ENCODE assay signal across 8 cellular contexts in the genomic region with DNA sequence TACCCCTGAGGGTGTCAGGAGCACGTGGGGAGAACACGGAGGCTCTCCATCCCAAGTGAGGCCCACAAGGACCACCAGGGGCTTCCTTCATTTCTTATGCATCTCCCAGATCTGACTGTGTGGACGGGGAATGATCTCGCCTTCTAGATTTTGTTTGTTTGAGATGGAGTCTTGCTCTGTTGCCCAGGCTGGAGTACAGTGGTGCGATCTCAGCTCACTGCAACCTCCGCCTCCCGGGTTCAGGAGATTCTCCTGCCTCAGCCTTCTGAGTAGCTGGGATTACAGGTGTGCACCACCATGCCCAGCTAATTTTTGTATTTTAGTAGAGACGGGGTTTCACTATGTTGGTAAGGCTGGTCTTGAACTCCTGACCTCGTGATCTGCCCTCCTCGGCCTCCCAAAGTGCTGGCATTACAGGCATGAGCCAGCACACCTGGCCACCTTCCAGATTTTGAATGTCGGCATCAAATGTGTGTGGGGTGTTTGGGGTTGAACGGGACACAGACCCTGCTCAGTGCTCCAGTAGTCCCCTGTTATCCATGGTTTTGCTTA. TPM values are rescaled to one million over a fixed set of nuclear protein-coding genes. Genes with fewer than 3 reads are reported as not detected.
DNase-seq lines count a peak whose midpoint lies in the region; ATAC-seq, FAIRE-seq and TF ChIP-seq lines count a peak whose summit lies in the region.
"Not testable (repeated sequence)": the region's sequence is repeated elsewhere in the genome, so short reads cannot be mapped to it uniquely, and the experiment has no call there.
"Had no signal": no experiment of that assay in that cellular context is flagged by ENCODE, and none has a peak within 500 bp of the region (broad histone marks: within the 10 kb centered on the region; RNA-seq: fewer than 3 reads in every experiment).

No MANE protein-coding gene starts in this region.

- CTCF ChIA-PET in H1 (lab: Charles Lee; ENCODE audit: partially characterized antibody) = interaction anchor here (1.3 to 11.3 kb wide), 4 partner anchors 7 to 23 kb away, joined by 4 to 157 read pairs (median 10); a partner anchor contains a TSS

- H2BK120ac ChIP-seq in H9 (ENCODE audit: low read depth, low read length, poor library complexity, severe bottlenecking); H1 (replicated peaks; ENCODE audit: low read depth, low read length): not testable (repeated sequence)

- H3K79me2 ChIP-seq in H9 (ENCODE audit: insufficient read depth, low read length); H1 (ENCODE audit: control insufficient read depth in 1 of 2, insufficient read depth in 2 of 2, low read length in 2 of 2): not testable (repeated sequence)

- TF ChIP-seq CTCF in H9 (conservative IDR thresholded peaks at IDR 0.05); H1 (IDR thresholded peaks at IDR 0.05; ENCODE audit: control extremely low read depth in 1 of 3, insufficient read depth in 1 of 3, low read depth in 1 of 3, low read length in 3 of 3); left ventricle myocardium inferior (IDR thresholded peaks at IDR 0.05; ENCODE audit: borderline replicate concordance); gastrocnemius medialis (IDR thresholded peaks at IDR 0.05 in 4 of 5, conservative IDR thresholded peaks at IDR 0.05 in 1 of 5): not testable (repeated sequence)

- not testable (repeated sequence) for H3K4me3 Mint-ChIP-seq in H9

- H3K4me3 ChIP-seq in H1 (ENCODE audit: extremely low read depth in 1 of 4, insufficient read depth in 2 of 4, low read depth in 3 of 4, low read length in 4 of 4); muscle layer of colon (ENCODE audit: low read depth in 1 of 2, low read length in 2 of 2); gastrocnemius medialis: not testable (repeated sequence)
- peak overlapping the region; percentile 48 for H3K4me3 ChIP-seq in left ventricle myocardium inferior

- not testable (repeated sequence) for DNase-seq in H9; H1 (ENCODE audit: low read depth in 1 of 2, low spot score in 2 of 2); left ventricle myocardium inferior; gastrocnemius medialis

- not testable (repeated sequence) for H3K23ac ChIP-seq in H9 (ENCODE audit: insufficient read length, low read depth, low read length); H1 (ENCODE audit: insufficient read length)

- intact Hi-C loops in left ventricle myocardium inferior (cut with micrococcal nuclease); gastrocnemius medialis (cut with DNase I; ENCODE audit: low total_unique reads): not testable (repeated sequence)

- peak overlapping the region in 2 of 3 experiments; percentile 35 to 70; a peak in 1 of 7 replicates for H3K27ac Mint-ChIP-seq in H9

- peaks cover 15 to 27% of the 10 kb centered on the region in 2 experiments for H3K4me1 Mint-ChIP-seq in H9

- not testable (repeated sequence) for H4K91ac ChIP-seq in H9 (ENCODE audit: insufficient read length, low read depth, low read length); H1 (replicated peaks; ENCODE audit: insufficient read length, low read length)

- H4K8ac ChIP-seq in H9 (replicated peaks; ENCODE audit: insufficient read length, low read depth, low read length); H1 (ENCODE audit: extremely low read depth, insufficient read depth, low read length): not testable (repeated sequence)

- not testable (repeated sequence) for H3K36me3 ChIP-seq in H1 (ENCODE audit: control insufficient read depth in 2 of 4, insufficient read depth in 4 of 4, low read length in 3 of 4); left ventricle myocardium inferior; muscle layer of colon (ENCODE audit: insufficient read depth, low read length); gastrocnemius medialis

- H2BK12ac ChIP-seq in H9 (ENCODE audit: insufficient read length, low read depth, low read length) = not testable (repeated sequence)
- H2BK12ac ChIP-seq in H1 (ENCODE audit: low read depth, low read length) = 0 out of 2 replicates have a peak overlapping the region, but pooled peaks have one; percentile 35

- not testable (repeated sequence) for H2BK20ac ChIP-seq in H9 (ENCODE audit: low read depth, low read length, poor library complexity, severe bottlenecking); H1 (ENCODE audit: low read length)

- TF ChIP-seq RAD21 in H1 (IDR thresholded peaks at IDR 0.05 in 1 of 2, conservative IDR thresholded peaks at IDR 0.05 in 1 of 2; ENCODE audit: low read depth in 2 of 2, low read length in 2 of 2) = not testable (repeated sequence)

- H2BK15ac ChIP-seq in H9 (ENCODE audit: low read depth, low read length); H1 (ENCODE audit: low read length): not testable (repeated sequence)

- H3T11ph ChIP-seq in H9 (ENCODE audit: low read length) = not testable (repeated sequence)

- H3K27me3 ChIP-seq in H9 (ENCODE audit: insufficient read depth, low read length); H1 (replicated peaks in 1 of 4; ENCODE audit: control insufficient read depth in 3 of 4, extremely low read depth in 1 of 4, insufficient read depth in 3 of 4, low read length in 3 of 4); left ventricle myocardium inferior (ENCODE audit: low read depth); muscle layer of colon (ENCODE audit: control insufficient read depth in 1 of 2, insufficient read depth in 2 of 2, low read length in 2 of 2); gastrocnemius medialis: not testable (repeated sequence)

- not testable (repeated sequence) for H2BK5ac ChIP-seq in H9 (ENCODE audit: insufficient read length, low read length); H1 (ENCODE audit: low read depth, low read length)

- not testable (repeated sequence) for H3K4ac ChIP-seq in H9 (ENCODE audit: low read depth, low read length); H1 (replicated peaks; ENCODE audit: insufficient read length, low read depth, low read length)

- not testable (repeated sequence) for H3K36me3 Mint-ChIP-seq in H9 (ENCODE audit: insufficient read depth in 1 of 3, low read depth in 3 of 3)

- in situ Hi-C loops in gastrocnemius medialis (cut with MboI; ENCODE audit: low sequenced_read_pairs in 4 of 4) = not testable (repeated sequence)

- H3K27ac ChIP-seq in H9 (ENCODE audit: insufficient read length, low read depth, low read length); H1 (ENCODE audit: low read depth, low read length): not testable (repeated sequence)
- H3K27ac ChIP-seq in angular gyrus (ENCODE audit: low read depth, low read length) (peak overlapping the region; percentile 93), left ventricle myocardium inferior (replicated peaks) (peak overlapping the region; percentile 90), muscle layer of colon (ENCODE audit: low read depth, low read length) (peak overlapping the region; percentile 78), gastrocnemius medialis (peak overlapping the region; percentile 68 to 77 (median 72)), temporal lobe (ENCODE audit: low read depth, low read length) (peak overlapping the region; percentile 99)

- H4K20me1 ChIP-seq in H9 (ENCODE audit: control insufficient read depth, insufficient read depth, insufficient read length); H1 (replicated peaks in 1 of 2; ENCODE audit: control insufficient read depth in 1 of 2, insufficient read depth in 2 of 2, low read length in 2 of 2): not testable (repeated sequence)

- not testable (repeated sequence) for H3K56ac ChIP-seq in H9 (ENCODE audit: insufficient read length, low read depth, low read length); H1 (replicated peaks; ENCODE audit: insufficient read length, low read depth, low read length)

- not testable (repeated sequence) for H3K27me3 Mint-ChIP-seq in H9 (ENCODE audit: low read depth)

- ATAC-seq in gastrocnemius medialis = not testable (repeated sequence)

- H3K9ac ChIP-seq in H9 (ENCODE audit: extremely low read depth, insufficient read length, low read length); H1 (replicated peaks in 1 of 4; ENCODE audit: extremely low read depth in 1 of 4, low read depth in 3 of 4, low read length in 3 of 4); muscle layer of colon (ENCODE audit: low read length): not testable (repeated sequence)

- no CpG with 5 or more reads among the region's 12 CpGs for whole genome bisulfite sequencing in H9 (ENCODE audit: extremely low coverage, insufficient read length, low lambda C conversion rate)
- WGBS in H1 (ENCODE audit: extremely low coverage in 1 of 2, insufficient coverage in 1 of 2, insufficient read length in 1 of 2, insufficient replicate concordance in 2 of 2, low coverage in 1 of 2, low lambda C conversion rate in 2 of 2, missing lambda C conversion rate in 1 of 2), 2 experiments = 92% methylated on average over 12 of the region's 12 CpGs; no CpG with 5 or more reads in 1 of the 2 experiments

- not testable (repeated sequence) for H3K9me3 ChIP-seq in H9 (ENCODE audit: control insufficient read depth, low read depth, low read length); H1 (ENCODE audit: insufficient read depth in 2 of 2, low read depth in 1 of 2, low read length in 1 of 2); left ventricle myocardium inferior (replicated peaks); muscle layer of colon (ENCODE audit: low read length); gastrocnemius medialis

- not testable (repeated sequence) for H3K4me2 ChIP-seq in H9 (ENCODE audit: insufficient read depth, insufficient read length, low read length); H1 (ENCODE audit: insufficient read depth in 1 of 2, low read depth in 2 of 2, low read length in 2 of 2)

- H3K9me3 Mint-ChIP-seq in H9 = not testable (repeated sequence)

- not testable (repeated sequence) for H3K18ac ChIP-seq in H9 (ENCODE audit: insufficient read length, low read depth, low read length); H1 (ENCODE audit: extremely low read depth, low read length)

- not testable (repeated sequence) for TF ChIP-seq EP300 in H1 (IDR thresholded peaks at IDR 0.05; ENCODE audit: borderline replicate concordance in 1 of 2, low read depth in 2 of 2, low read length in 2 of 2)

- FAIRE-seq in H1 (lab: Jason Lieb, UNC) = not testable (repeated sequence)

- not testable (repeated sequence) for H2AFZ ChIP-seq in H9 (ENCODE audit: low read length); H1 (ENCODE audit: low read length)

- H3K14ac ChIP-seq in H9 (ENCODE audit: insufficient read depth, low read length); H1 (ENCODE audit: insufficient read length): not testable (repeated sequence)

- not testable (repeated sequence) for TF ChIP-seq POLR2A in H1 (IDR thresholded peaks at IDR 0.05; ENCODE audit: control extremely low read depth in 1 of 2, low read depth in 2 of 2, low read length in 2 of 2); gastrocnemius medialis (IDR thresholded peaks at IDR 0.05)

- H3K4me1 ChIP-seq in H9 (ENCODE audit: insufficient read depth, low read length); H1 (replicated peaks in 1 of 4; ENCODE audit: control insufficient read depth in 3 of 4, insufficient read depth in 4 of 4, low read length in 3 of 4): not testable (repeated sequence)
- H3K4me1 ChIP-seq in left ventricle myocardium inferior (peaks cover 74% of the 10 kb centered on the region), muscle layer of colon (ENCODE audit: insufficient read depth, low read length) (peaks cover 38% of the 10 kb centered on the region), gastrocnemius medialis (peaks cover 23 to 31% of the 10 kb centered on the region in 2 donors)

- not testable (repeated sequence) for H3K79me1 ChIP-seq in H9 (ENCODE audit: insufficient read depth, low read depth, low read length, poor library complexity, severe bottlenecking); H1 (ENCODE audit: low read depth, low read length)

- not testable (repeated sequence) for H2AK5ac ChIP-seq in H9 (ENCODE audit: insufficient read length, low read length); H1 (ENCODE audit: low read depth, low read length)

- POLR2A ChIA-PET in H1 (lab: Charles Lee; ENCODE audit: partially characterized antibody) = interaction anchor here (0.8 to 1.7 kb wide), 4 partner anchors 10 to 100 kb away, joined by 3 to 5 read pairs (median 3); no protein-coding TSS in a partner anchor

- not testable (repeated sequence) for H4K5ac ChIP-seq in H9 (ENCODE audit: insufficient read length, low read depth, low read length); H1 (ENCODE audit: insufficient read length, low read depth, low read length)

- H3K23me2 ChIP-seq in H9 (ENCODE audit: insufficient read length, low read depth, low read length, poor library complexity, severe bottlenecking); H1 (ENCODE audit: low read depth, low read length): not testable (repeated sequence)

RNA-seq across cellular contexts. Expression of a gene that starts 9.6 kb away (rescaled TPM):
- total RNA-seq in H9 (2021) = 5.5 and 6.9 TPM in 2 replicates
- 5.1 and 6.4 TPM in 2 replicates for total RNA-seq in H1 (2021; fragmentation: NEBNext Ultra II Directional; extraction: Animal tissue kit (Norgen Biotek cat#: 25700))
- 6.3 and 11.6 TPM in 2 replicates for polyA plus RNA-seq in H1 (2011; rRNA removed)
- 6.2 TPM for polyA plus RNA-seq in H1 (2011; cell fraction: cytosol; rRNA removed)
- polyA plus RNA-seq in H1 (2011; cell fraction: nucleus; rRNA removed) = 12.1 TPM
- 5.0 to 8.3 TPM (median 5.5 TPM) in 4 replicates for polyA plus RNA-seq in H1 (2012, experiment 1 of 2)
- polyA plus RNA-seq in H1 (2012, experiment 2 of 2) = 5.4 TPM
- polyA plus RNA-seq in H1 (2013, experiment 1 of 2) = 5.7 TPM
- polyA plus RNA-seq in H1 (2013, experiment 2 of 2) = 6.1 TPM
- polyA minus RNA-seq in H1 (2011; rRNA and poly(A)+ RNA removed) = 2.6 and 3.7 TPM in 2 replicates
- 5.0 TPM for polyA minus RNA-seq in H1 (2011; cell fraction: cytosol; rRNA and poly(A)+ RNA removed)
- polyA minus RNA-seq in H1 (2011; cell fraction: nucleus; rRNA and poly(A)+ RNA removed) = 6.2 TPM
- total RNA-seq in left ventricle myocardium inferior = 27.5 TPM
- total RNA-seq in gastrocnemius medialis = 10 to 100 TPM in 3 of 4 donors, 1 to 10 TPM in 1; 9.5 to 18.4 (median 15.5) TPM
- total RNA-seq in temporal lobe = 11.1 TPM
- polyA plus RNA-seq: CD14-positive monocyte had no signal

RNA-seq across cellular contexts. Expression of a gene that starts 13.7 kb away (rescaled TPM):
- total RNA-seq in H9 (2021) = 59.2 and 63.2 TPM in 2 replicates
- 61.8 and 71.2 TPM in 2 replicates for total RNA-seq in H1 (2021; fragmentation: NEBNext Ultra II Directional; extraction: Animal tissue kit (Norgen Biotek cat#: 25700))
- polyA plus RNA-seq in H1 (2011; rRNA removed) = 48.2 and 72.0 TPM in 2 replicates
- 19.9 TPM for polyA plus RNA-seq in H1 (2011; cell fraction: cytosol; rRNA removed)
- 66.9 TPM for polyA plus RNA-seq in H1 (2011; cell fraction: nucleus; rRNA removed)
- polyA plus RNA-seq in H1 (2012, experiment 1 of 2) = 66.8 to 74.2 TPM (median 69.2 TPM) in 4 replicates
- 67.1 TPM for polyA plus RNA-seq in H1 (2012, experiment 2 of 2)
- polyA plus RNA-seq in H1 (2013, experiment 1 of 2) = 61.6 TPM
- polyA plus RNA-seq in H1 (2013, experiment 2 of 2) = 60.1 TPM
- 29.7 and 44.3 TPM in 2 replicates for polyA minus RNA-seq in H1 (2011; rRNA and poly(A)+ RNA removed)
- 31.1 TPM for polyA minus RNA-seq in H1 (2011; cell fraction: cytosol; rRNA and poly(A)+ RNA removed)
- polyA minus RNA-seq in H1 (2011; cell fraction: nucleus; rRNA and poly(A)+ RNA removed) = 30.8 TPM
- total RNA-seq in left ventricle myocardium inferior = 144 TPM
- total RNA-seq in gastrocnemius medialis = 100 to 1,000 TPM; 129 to 259 (median 148) TPM
- 38.1 TPM for total RNA-seq in temporal lobe

RNA-seq across cellular contexts. Expression of a gene that starts 24.6 kb away (rescaled TPM):
- total RNA-seq in H9 (2021) (6.3 and 6.8 TPM in 2 replicates), left ventricle myocardium inferior (13.3 TPM), gastrocnemius medialis (1 to 10 TPM; 1.3 to 9.4 (median 4.6) TPM), temporal lobe (1.2 TPM)
- 7.5 and 8.4 TPM in 2 replicates for total RNA-seq in H1 (2021; fragmentation: NEBNext Ultra II Directional; extraction: Animal tissue kit (Norgen Biotek cat#: 25700))
- polyA plus RNA-seq in H1 (2011; rRNA removed) = 3.6 and 5.2 TPM in 2 replicates
- polyA plus RNA-seq in H1 (2011; cell fraction: cytosol; rRNA removed) = 77.7 TPM
- 15.5 TPM for polyA plus RNA-seq in H1 (2011; cell fraction: nucleus; rRNA removed)
- polyA plus RNA-seq in H1 (2012, experiment 1 of 2) = 4.1 to 10.3 TPM (median 7.8 TPM) in 4 replicates
- 1.9 TPM for polyA plus RNA-seq in H1 (2012, experiment 2 of 2)
- 3.7 TPM for polyA plus RNA-seq in H1 (2013, experiment 1 of 2)
- 4.2 TPM for polyA plus RNA-seq in H1 (2013, experiment 2 of 2)
- polyA minus RNA-seq in H1 (2011; rRNA and poly(A)+ RNA removed) = 1.9 and 2.0 TPM in 2 replicates
- 3.7 TPM for polyA minus RNA-seq in H1 (2011; cell fraction: cytosol; rRNA and poly(A)+ RNA removed)
- 3.7 TPM for polyA minus RNA-seq in H1 (2011; cell fraction: nucleus; rRNA and poly(A)+ RNA removed)

RNA-seq across cellular contexts. Expression of a gene that starts 27.9 kb away (rescaled TPM):
- total RNA-seq in H9 (2021) (34.1 and 39.6 TPM in 2 replicates), left ventricle myocardium inferior (10.2 TPM), gastrocnemius medialis (10 to 100 TPM; 16.5 to 26.1 (median 22.3) TPM), temporal lobe (6.1 TPM)
- total RNA-seq in H1 (2021; fragmentation: NEBNext Ultra II Directional; extraction: Animal tissue kit (Norgen Biotek cat#: 25700)) = 47.7 and 48.6 TPM in 2 replicates
- 21.2 and 25.6 TPM in 2 replicates for polyA plus RNA-seq in H1 (2011; rRNA removed)
- polyA plus RNA-seq in H1 (2011; cell fraction: cytosol; rRNA removed) = 24.5 TPM
- polyA plus RNA-seq in H1 (2011; cell fraction: nucleus; rRNA removed) = 26.6 TPM
- 30.2 to 35.1 TPM (median 31.2 TPM) in 4 replicates for polyA plus RNA-seq in H1 (2012, experiment 1 of 2)
- 28.8 TPM for polyA plus RNA-seq in H1 (2012, experiment 2 of 2)
- 23.2 TPM for polyA plus RNA-seq in H1 (2013, experiment 1 of 2)
- 22.1 TPM for polyA plus RNA-seq in H1 (2013, experiment 2 of 2)
- 9.4 and 9.6 TPM in 2 replicates for polyA minus RNA-seq in H1 (2011; rRNA and poly(A)+ RNA removed)
- 17.1 TPM for polyA minus RNA-seq in H1 (2011; cell fraction: cytosol; rRNA and poly(A)+ RNA removed)
- 16.2 TPM for polyA minus RNA-seq in H1 (2011; cell fraction: nucleus; rRNA and poly(A)+ RNA removed)

RNA-seq across cellular contexts. Expression of a gene that starts 35.9 kb away (rescaled TPM):
- total RNA-seq in H9 (2021) (108 and 118 TPM in 2 replicates), left ventricle myocardium inferior (104 TPM), gastrocnemius medialis (10 to 100 TPM; 29.9 to 86.7 (median 53.1) TPM), temporal lobe (23.1 TPM)
- total RNA-seq in H1 (2021; fragmentation: NEBNext Ultra II Directional; extraction: Animal tissue kit (Norgen Biotek cat#: 25700)) = 125 and 132 TPM in 2 replicates
- 78.4 and 138 TPM in 2 replicates for polyA plus RNA-seq in H1 (2011; rRNA removed)
- polyA plus RNA-seq in H1 (2011; cell fraction: cytosol; rRNA removed) = 67.5 TPM
- 231 TPM for polyA plus RNA-seq in H1 (2011; cell fraction: nucleus; rRNA removed)
- polyA plus RNA-seq in H1 (2012, experiment 1 of 2) = 52.3 to 79.2 TPM (median 70.2 TPM) in 4 replicates
- polyA plus RNA-seq in H1 (2012, experiment 2 of 2) = 69.1 TPM
- 75.5 TPM for polyA plus RNA-seq in H1 (2013, experiment 1 of 2)
- 69.0 TPM for polyA plus RNA-seq in H1 (2013, experiment 2 of 2)
- 33.2 and 44.3 TPM in 2 replicates for polyA minus RNA-seq in H1 (2011; rRNA and poly(A)+ RNA removed)
- 53.9 TPM for polyA minus RNA-seq in H1 (2011; cell fraction: cytosol; rRNA and poly(A)+ RNA removed)
- polyA minus RNA-seq in H1 (2011; cell fraction: nucleus; rRNA and poly(A)+ RNA removed) = 66.2 TPM
